In the genomic region with DNA sequence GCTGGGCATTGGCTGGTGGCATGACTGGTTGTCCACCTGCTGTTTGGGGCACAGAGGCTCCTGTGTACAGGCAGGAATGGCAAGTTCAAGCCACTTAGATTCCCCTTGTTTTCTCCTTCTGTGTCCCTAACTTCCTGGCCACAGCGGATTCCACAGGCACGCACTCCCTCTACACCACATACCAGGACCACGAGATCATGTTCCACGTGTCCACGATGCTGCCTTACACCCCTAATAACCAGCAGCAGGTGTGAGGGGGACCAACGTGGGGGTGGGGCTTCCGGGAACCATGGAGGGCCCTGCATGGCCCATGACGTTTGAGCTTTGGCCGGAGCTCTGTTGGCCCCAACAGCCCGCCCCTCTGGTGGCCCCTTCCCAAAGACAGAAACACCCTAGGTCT, we compare ENCODE assay signal across 14 cellular contexts. TPM values are rescaled to one million over a fixed set of nuclear protein-coding genes. Genes with fewer than 3 reads are reported as not detected.
A peak's percentile ranks its signal among the peaks of the same experiment; 100 is the strongest.
DNase-seq lines count a peak whose midpoint lies in the region; ATAC-seq and TF ChIP-seq lines count a peak whose summit lies in the region.
"Had no signal": no experiment of that assay in that cellular context is flagged by ENCODE, and none has a peak within 500 bp of the region (broad histone marks: within the 10 kb centered on the region; RNA-seq: fewer than 3 reads in every experiment).

No MANE protein-coding gene starts in this region.

- in situ Hi-C loops in T47D (cut with HindIII; ENCODE audit: low pct_unique_long_range_greater_than_20kb, low sequenced_read_pairs) = no loop called here
- in situ Hi-C loops in gastrocnemius medialis (cut with MboI; ENCODE audit: low sequenced_read_pairs in 4 of 4) = no loop called here

- H3K4me3 ChIP-seq in breast epithelium = no peak overlapping the region
- H3K4me3 ChIP-seq in foreskin fibroblast (ENCODE audit: low read depth in 1 of 2, low read length in 2 of 2) = no peak overlapping the region
- no peak overlapping the region for H3K4me3 ChIP-seq in gastrocnemius medialis
- no peak overlapping the region for H3K4me3 ChIP-seq in stomach
- H3K4me3 ChIP-seq: heart left ventricle had no signal

- 73 to 77% (median 75%) methylated on average over 10 of the region's 10 CpGs for WGBS in stomach, 5 donors

- peak; percentile 50 to 56 for DNase-seq in T47D (ENCODE audit: low read depth in 1 of 2, low spot score in 1 of 2)
- no peak for DNase-seq in breast epithelium (ENCODE audit: low spot score in 2 of 2)
- peak; percentile 53 to 74 for DNase-seq in foreskin fibroblast
- DNase-seq in activated gamma-delta T cell (lab: John Stamatoyannopoulos, UW) = no peak
- no peak for DNase-seq in gastrocnemius medialis
- no peak for DNase-seq in stomach
- DNase-seq: activated CD4-positive, CD25-positive, alpha-beta regulatory T cell; activated effector memory CD4-positive, alpha-beta T cell treated with anti-CD3 and anti-CD28 coated beads, Interleukin-2, amount 50 U/mL, for 16 hours; DMS79 treated with DMSO at 0.1 percent for 48 hours; mammary epithelial cell; MM.1S; NCI-H510A treated with DMSO at 0.1 percent for 48 hours had no signal

- no peak for TF ChIP-seq EP300 in stomach (IDR thresholded peaks at IDR 0.05)

- TF ChIP-seq CTCF in breast epithelium (IDR thresholded peaks at IDR 0.05) (no peak), foreskin fibroblast (IDR thresholded peaks at IDR 0.05; ENCODE audit: low read depth, low read length) (no peak), gastrocnemius medialis (IDR thresholded peaks at IDR 0.05 in 4 of 5, conservative IDR thresholded peaks at IDR 0.05 in 1 of 5) (no peak), stomach (IDR thresholded peaks at IDR 0.05) (no peak)

- H3K9me3 ChIP-seq in breast epithelium (no peaks in the 10 kb centered on the region), gastrocnemius medialis (no peaks in the 10 kb centered on the region), stomach (no peaks in the 10 kb centered on the region)
- H3K9me3 ChIP-seq: heart left ventricle had no signal

- H3K27me3 ChIP-seq in breast epithelium (no peaks in the 10 kb centered on the region), gastrocnemius medialis (peaks cover 0 to 5% (median 0%) of the 10 kb centered on the region in 3 donors), stomach (no peaks in the 10 kb centered on the region)

- H3K4me1 ChIP-seq in breast epithelium (peaks cover 11 to 12% of the 10 kb centered on the region in 2 donors), gastrocnemius medialis (peaks cover 0 to under 1% of the 10 kb centered on the region in 2 donors), stomach (peaks cover 20 to 72% (median 50%) of the 10 kb centered on the region in 4 donors)

- H3K27ac ChIP-seq in breast epithelium (peak overlapping the region in 1 of 2 donors; percentile 48), gastrocnemius medialis (no peak overlapping the region), stomach (no peak overlapping the region)
- H3K27ac ChIP-seq: heart left ventricle had no signal

- no peaks in the 10 kb centered on the region for H3K36me3 ChIP-seq in breast epithelium
- H3K36me3 ChIP-seq in gastrocnemius medialis = peaks cover 0 to 9% of the 10 kb centered on the region in 2 donors
- peaks cover 17 to 93% (median 82%) of the 10 kb centered on the region in 4 donors for H3K36me3 ChIP-seq in stomach

- ATAC-seq in gastrocnemius medialis = no peak
- ATAC-seq: heart left ventricle, Right ventricle myocardium inferior had no signal

- intact Hi-C loops in breast epithelium (cut with DNase I; ENCODE audit: low total_unique reads) = no loop called here
- intact Hi-C loops in gastrocnemius medialis (cut with DNase I; ENCODE audit: low total_unique reads) = no loop called here
- intact Hi-C loops in stomach (cut with DNase I; ENCODE audit: low total_unique reads) = no loop called here

- no peak for TF ChIP-seq POLR2A in breast epithelium (IDR thresholded peaks at IDR 0.05)
- TF ChIP-seq POLR2A in gastrocnemius medialis (IDR thresholded peaks at IDR 0.05) = no peak
- TF ChIP-seq POLR2A in stomach (IDR thresholded peaks at IDR 0.05) = no peak

RNA-seq across cellular contexts. Expression of gene SIPA1, which starts 7.8 kb away (rescaled TPM):
- total RNA-seq in breast epithelium (10 to 100 TPM; 18.2 to 27.9 (median 25.5) TPM), gastrocnemius medialis (10 to 100 TPM in 2 of 4 donors, 1 to 10 TPM in 2; 6.7 to 10.9 (median 10.0) TPM), stomach (10 to 100 TPM; 13.2 to 47.5 (median 33.8) TPM)
- 10 to 100 TPM; 59.9 to 80.4 (median 67.6) TPM for polyA plus RNA-seq in stomach

RNA-seq across cellular contexts. Expression of gene RELA, which starts 17.0 kb away (rescaled TPM):
- 10 to 100 TPM; 45.0 to 57.7 (median 46.2) TPM for total RNA-seq in breast epithelium
- 10 to 100 TPM; 39.7 to 68.3 (median 56.3) TPM for total RNA-seq in gastrocnemius medialis
- total RNA-seq in stomach = 10 to 100 TPM; 27.4 to 68.8 (median 54.0) TPM
- polyA plus RNA-seq in stomach = 10 to 100 TPM; 37.9 to 56.8 (median 39.2) TPM

RNA-seq across cellular contexts. Expression of gene PCNX3, which starts 30.1 kb away (rescaled TPM):
- total RNA-seq in breast epithelium (10 to 100 TPM; 13.4 to 21.0 (median 20.1) TPM), gastrocnemius medialis (10 to 100 TPM in 3 of 4 donors, 1 to 10 TPM in 1; 7.6 to 15.6 (median 13.1) TPM), stomach (10 to 100 TPM in 4 of 5 donors, 1 to 10 TPM in 1; 9.7 to 76.2 (median 40.3) TPM)
- 10 to 100 TPM in 1 of 3 donors, 1 to 10 TPM in 2; 4.6 to 11.0 (median 6.8) TPM for polyA plus RNA-seq in stomach

RNA-seq across cellular contexts. Expression of gene MAP3K11, which starts 31.7 kb away (rescaled TPM):
- total RNA-seq in breast epithelium = 10 to 100 TPM; 30.4 to 39.0 (median 36.7) TPM
- total RNA-seq in gastrocnemius medialis = 10 to 100 TPM in 3 of 4 donors, 1 to 10 TPM in 1; 10.0 to 13.8 (median 11.1) TPM
- total RNA-seq in stomach = 100 to 1,000 TPM in 1 of 5 donors, 10 to 100 TPM in 4; 37.6 to 118 (median 63.6) TPM
- polyA plus RNA-seq in stomach = 10 to 100 TPM; 31.0 to 62.9 (median 44.8) TPM

RNA-seq across cellular contexts. Expression of gene KCNK7, which starts 50.1 kb away (rescaled TPM):
- total RNA-seq in breast epithelium (1 to 10 TPM in 1 of 3 donors, under 1 TPM in 2; 0.33 to 2.2 (median 0.80) TPM), gastrocnemius medialis (10 to 100 TPM in 1 of 4 donors, under 1 TPM in 1, not detected in 2; 0.39 to 18.6 TPM), stomach (1 to 10 TPM in 1 of 5 donors, under 1 TPM in 1, not detected in 3; 0.58 to 2.6 TPM)
- 1 to 10 TPM in 2 of 3 donors, not detected in 1; 3.5 to 5.8 TPM for polyA plus RNA-seq in stomach

Comparison
In these comparisons a context has a peak if more than half of its experiments do, and no peak if none do; other contexts are left out.
1. DNase-seq: peak in T47D (2 of 2) and foreskin fibroblast (2 of 2); none in breast epithelium (0 of 2), activated gamma-delta T cell (single experiment), gastrocnemius medialis (0 of 2) and stomach (single experiment).